ENCODE assay signal across 9 cellular contexts in the genomic region with DNA sequence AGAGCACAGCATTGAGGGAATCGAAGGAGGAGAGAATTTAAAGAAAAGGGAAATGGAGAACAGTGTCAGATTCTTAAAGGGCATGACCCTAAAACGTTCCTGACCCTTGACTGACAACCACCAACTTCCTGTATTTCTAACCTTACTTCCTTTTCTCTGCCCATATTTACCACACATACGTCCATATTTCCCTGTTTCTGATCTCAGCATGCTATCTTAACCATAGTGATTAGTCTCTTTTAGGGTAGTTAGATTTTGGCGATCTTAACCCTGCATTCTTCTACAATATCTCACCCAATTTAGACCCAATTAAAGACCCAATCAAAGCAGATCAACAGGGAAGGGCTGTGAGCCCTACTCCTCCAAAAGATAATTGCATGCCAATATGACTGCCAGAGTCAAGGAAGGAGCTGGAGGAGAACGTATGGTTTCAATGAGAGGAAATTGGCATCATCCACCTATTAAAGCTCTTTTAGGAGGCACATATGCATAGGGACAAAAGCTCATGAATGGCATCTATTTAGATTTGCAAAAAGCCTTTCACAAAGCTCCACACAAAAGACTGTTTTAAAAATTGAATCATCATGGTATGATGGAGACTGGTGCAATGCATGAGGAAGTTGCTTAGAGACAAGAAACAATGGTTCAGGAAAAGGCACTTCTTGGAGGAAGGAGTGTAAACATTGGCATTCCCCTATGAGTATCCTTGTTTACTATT. TPM values are rescaled to one million over a fixed set of nuclear protein-coding genes. Genes with fewer than 3 reads are reported as not detected.
A peak's percentile ranks its signal among the peaks of the same experiment; 100 is the strongest.
DNase-seq lines count a peak whose midpoint lies in the region; ATAC-seq and TF ChIP-seq lines count a peak whose summit lies in the region.
"Had no signal": no experiment of that assay in that cellular context is flagged by ENCODE, and none has a peak within 500 bp of the region (broad histone marks: within the 10 kb centered on the region; RNA-seq: fewer than 3 reads in every experiment).

No MANE protein-coding gene starts in this region.

- H3K36me3 Mint-ChIP-seq in activated B cell treated with CpG ODN at 0.5 μM for 24 hours (ENCODE audit: low read depth) = no peaks in the 10 kb centered on the region
- H3K36me3 Mint-ChIP-seq in activated CD4-positive, alpha-beta T cell treated with anti-CD3 and anti-CD28 coated beads, Interleukin-2, amount 10 ng/mL, durations not matched to agents 7 days and 5 days (ENCODE audit: low read depth) = peaks cover 2% of the 10 kb centered on the region

- peaks cover 13% of the 10 kb centered on the region for H3K4me1 Mint-ChIP-seq in activated B cell treated with CpG ODN at 0.5 μM for 24 hours
- H3K4me1 Mint-ChIP-seq in activated CD4-positive, alpha-beta T cell treated with anti-CD3 and anti-CD28 coated beads, Interleukin-2, amount 10 ng/mL, durations not matched to agents 7 days and 5 days = peaks cover 31% of the 10 kb centered on the region

- H4K20me1 ChIP-seq in smooth muscle cell (ENCODE audit: low read depth) = no peaks in the 10 kb centered on the region

- no peaks in the 10 kb centered on the region for H3F3A ChIP-seq in smooth muscle cell (ENCODE audit: low read depth)

- no peak overlapping the region for H3K27ac Mint-ChIP-seq in activated B cell treated with CpG ODN at 0.5 μM for 24 hours
- H3K27ac Mint-ChIP-seq in activated CD4-positive, alpha-beta T cell treated with anti-CD3 and anti-CD28 coated beads, Interleukin-2, amount 10 ng/mL, durations not matched to agents 7 days and 5 days = no peak overlapping the region

- CTCF ChIA-PET in activated B cell treated with CpG ODN at 0.5 μM for 24 hours (lab: Charles Lee) = interaction anchor here (0.7 kb wide), 1 partner anchor 27 kb away, joined by 3 read pairs; no protein-coding TSS in a partner anchor
- CTCF ChIA-PET in activated CD4-positive, alpha-beta T cell treated with anti-CD3 and anti-CD28 coated beads, Interleukin-2, amount 10 ng/mL, durations not matched to agents 7 days and 5 days (lab: Charles Lee) = interaction anchor here (0.6 to 1.5 kb wide), 3 partner anchors 24 to 127 kb away, joined by 3 to 5 read pairs (median 4); no protein-coding TSS in a partner anchor

- H3K4me3 Mint-ChIP-seq in activated B cell treated with CpG ODN at 0.5 μM for 24 hours = peak overlapping the region; percentile 3
- H3K4me3 Mint-ChIP-seq in activated CD4-positive, alpha-beta T cell treated with anti-CD3 and anti-CD28 coated beads, Interleukin-2, amount 10 ng/mL, durations not matched to agents 7 days and 5 days = no peak overlapping the region

- DNase-seq in CD1c-positive myeloid dendritic cell (ENCODE audit: extremely low spot score) = peak; percentile 85
- peak; percentile 51 for DNase-seq in HT-29 (ENCODE audit: low spot score)
- no peak for DNase-seq in activated B cell treated with CpG ODN at 0.5 μM for 24 hours
- DNase-seq in kidney tubule cell (ENCODE audit: low spot score) = peak; percentile 83
- no peak for DNase-seq in smooth muscle cell (lab: John Stamatoyannopoulos, UW; ENCODE audit: unreplicated experiment)
- no peak for DNase-seq in GM19238 (ENCODE audit: insufficient read length, low spot score)
- DNase-seq in activated CD4-positive, alpha-beta T cell treated with anti-CD3 and anti-CD28 coated beads, Interleukin-2, amount 10 ng/mL, durations not matched to agents 7 days and 5 days = no peak
- no peak for DNase-seq in SJCRH30
- DNase-seq: stimulated activated naive CD4-positive, alpha-beta T cell had no signal

- TF ChIP-seq CTCF in activated B cell treated with CpG ODN at 0.5 μM for 24 hours (IDR thresholded peaks at IDR 0.05) (no peak), smooth muscle cell (IDR thresholded peaks at IDR 0.05; ENCODE audit: borderline replicate concordance, insufficient read depth, poor library complexity, severe bottlenecking) (no peak)

- no peaks in the 10 kb centered on the region for H3K79me2 ChIP-seq in smooth muscle cell (ENCODE audit: low read depth)

- H3K27ac ChIP-seq in smooth muscle cell (ENCODE audit: low read depth) (no peak overlapping the region), SJCRH30 (no peak overlapping the region)

- no peak overlapping the region for H2AFZ ChIP-seq in smooth muscle cell (ENCODE audit: low read depth)

- H3K27me3 ChIP-seq in smooth muscle cell (ENCODE audit: low read depth) (no peaks in the 10 kb centered on the region), SJCRH30 (no peaks in the 10 kb centered on the region)

- H3K9me3 Mint-ChIP-seq in activated B cell treated with CpG ODN at 0.5 μM for 24 hours = peaks cover 4% of the 10 kb centered on the region
- H3K9me3 Mint-ChIP-seq in activated CD4-positive, alpha-beta T cell treated with anti-CD3 and anti-CD28 coated beads, Interleukin-2, amount 10 ng/mL, durations not matched to agents 7 days and 5 days = peaks cover 8% of the 10 kb centered on the region

- POLR2A ChIA-PET in activated B cell treated with CpG ODN at 0.5 μM for 24 hours (lab: Charles Lee) = no interaction called here
- POLR2A ChIA-PET in activated CD4-positive, alpha-beta T cell treated with anti-CD3 and anti-CD28 coated beads, Interleukin-2, amount 10 ng/mL, durations not matched to agents 7 days and 5 days (lab: Charles Lee) = no interaction called here

- ATAC-seq in activated B cell treated with CpG ODN at 0.5 μM for 24 hours (ENCODE audit: low read depth) = peak; percentile 71

- WGBS in smooth muscle cell (ENCODE audit: low lambda C conversion rate) = 94% methylated on average over 5 of the region's 5 CpGs

- H3K9me3 ChIP-seq in smooth muscle cell (replicated peaks; ENCODE audit: low read depth) (no peaks in the 10 kb centered on the region), SJCRH30 (replicated peaks) (peaks cover 9% of the 10 kb centered on the region)

- H3K9ac ChIP-seq in smooth muscle cell (ENCODE audit: low read depth) = no peak overlapping the region

- intact Hi-C loops in activated B cell treated with CpG ODN at 0.5 μM for 24 hours (cut with micrococcal nuclease) = loop anchor here (1.0 kb wide), 1 partner anchor 48 kb away; no protein-coding TSS in a partner anchor

- H3K4me2 ChIP-seq in smooth muscle cell = no peak overlapping the region

- H3K4me1 ChIP-seq in smooth muscle cell (ENCODE audit: low read depth) (peaks cover 11% of the 10 kb centered on the region), SJCRH30 (no peaks in the 10 kb centered on the region)

- H3K4me3 ChIP-seq in smooth muscle cell (no peak overlapping the region), SJCRH30 (no peak overlapping the region)

- H3K36me3 ChIP-seq in smooth muscle cell (ENCODE audit: low read depth) (no peaks in the 10 kb centered on the region), SJCRH30 (no peaks in the 10 kb centered on the region; the same call in 1 of the 2 replicates)

- no peaks in the 10 kb centered on the region for H3K27me3 Mint-ChIP-seq in activated B cell treated with CpG ODN at 0.5 μM for 24 hours
- no peaks in the 10 kb centered on the region for H3K27me3 Mint-ChIP-seq in activated CD4-positive, alpha-beta T cell treated with anti-CD3 and anti-CD28 coated beads, Interleukin-2, amount 10 ng/mL, durations not matched to agents 7 days and 5 days

RNA-seq across cellular contexts. Expression of a gene that starts 49.0 kb away (rescaled TPM):
- total RNA-seq in HT-29 (2014; rRNA removed; shearing (Covaris generic)) = 24.5 and 27.2 TPM in 2 replicates
- total RNA-seq in activated B cell treated with CpG ODN at 0.5 μM for 24 hours (23.2 and 27.3 TPM in 2 replicates), smooth muscle cell (32.7 and 46.2 TPM in 2 replicates)
- polyA plus RNA-seq in smooth muscle cell = 10.5 and 14.5 TPM in 2 replicates
- 10 to 100 TPM; 15.1 to 15.4 TPM for total RNA-seq in activated CD4-positive, alpha-beta T cell treated with anti-CD3 and anti-CD28 coated beads, Interleukin-2, amount 10 ng/mL, durations not matched to agents 7 days and 5 days
- 45.7 and 47.2 TPM in 2 replicates for total RNA-seq in SJCRH30 (2014; rRNA removed; shearing (Covaris generic))

Comparison
In these comparisons a context has a peak if more than half of its experiments do, and no peak if none do; other contexts are left out.
1. DNase-seq: peak in CD1c-positive myeloid dendritic cell (single experiment), HT-29 (single experiment) and kidney tubule cell (single experiment); none in activated B cell treated with CpG ODN at 0.5 μM for 24 hours (single experiment), smooth muscle cell (single experiment), GM19238 (single experiment), activated CD4-positive, alpha-beta T cell treated with anti-CD3 and anti-CD28 coated beads, Interleukin-2, amount 10 ng/mL, durations not matched to agents 7 days and 5 days (single experiment) and SJCRH30 (0 of 2).